8 cellular contexts compared by ENCODE assay signal in genomic region chr19:21604941-21605548, GRCh38.
DNase-seq lines count a peak whose midpoint lies in the region; ATAC-seq and TF ChIP-seq lines count a peak whose summit lies in the region.

No MANE protein-coding gene starts in this region.

- peaks cover 5% of the 10 kb centered on the region for H3K9me3 Mint-ChIP-seq in glutamatergic neuron (ENCODE audit: unreplicated experiment)

- peaks cover 7% of the 10 kb centered on the region for H3K4me1 ChIP-seq in GM23248 (ENCODE audit: insufficient read depth)

- H3K27me3 ChIP-seq in GM23248 (replicated peaks; ENCODE audit: insufficient read depth): no peaks in the 10 kb centered on the region

- peak overlapping the region; percentile 98 for H3K4me2 ChIP-seq in GM23248 (ENCODE audit: unreplicated experiment)

- H3K79me2 ChIP-seq in GM23248 (ENCODE audit: insufficient read depth): no peaks in the 10 kb centered on the region

- DNase-seq in GM23248 (peak; percentile 12), glutamatergic neuron (no peak), sciatic nerve (ENCODE audit: low spot score) (no peak), NCI-H748 (lab: John Stamatoyannopoulos, UW; ENCODE audit: unreplicated experiment) (no peak), ecto neural progenitor cell (ENCODE audit: low spot score) (no peak), SW 1271 (lab: John Stamatoyannopoulos, UW) (no peak)

- H3K36me3 ChIP-seq in GM23248 (ENCODE audit: low read depth): no peaks in the 10 kb centered on the region

- 17 to 20% methylated on average over 12 of the region's 12 CpGs for WGBS in GM23248 (ENCODE audit: low coverage in 1 of 2, low lambda C conversion rate in 2 of 2, missing lambda C conversion rate in 2 of 2), 2 experiments

- ATAC-seq in sciatic nerve (peak; percentile 52), GM18858 (IDR thresholded peaks at IDR 0.05; ENCODE audit: unreplicated experiment) (no peak)

- peaks cover 22% of the 10 kb centered on the region for H3K4me1 Mint-ChIP-seq in glutamatergic neuron (ENCODE audit: low read depth, unreplicated experiment)

- TF ChIP-seq CTCF in VCaP (conservative IDR thresholded peaks at IDR 0.05) (no peak), glutamatergic neuron (IDR thresholded peaks at IDR 0.05; ENCODE audit: partially characterized antibody, unreplicated experiment) (no peak)

- no peaks in the 10 kb centered on the region for H3K9me2 ChIP-seq in GM23248 (ENCODE audit: insufficient read depth)

- H3K9me3 ChIP-seq in GM23248 (ENCODE audit: low read depth): no peaks in the 10 kb centered on the region

- peaks cover 3% of the 10 kb centered on the region for H3K27me3 Mint-ChIP-seq in glutamatergic neuron (ENCODE audit: unreplicated experiment)

- intact Hi-C loops in sciatic nerve (cut with DNase I): no loop called here

- H3K4me3 ChIP-seq in GM23248: peak overlapping the region; percentile 86

- no peaks in the 10 kb centered on the region for H4K20me1 ChIP-seq in GM23248 (ENCODE audit: insufficient read depth)

- in situ Hi-C loops in GM23248 (cut with MboI): no loop called here

- peaks cover 4% of the 10 kb centered on the region for H3K36me3 Mint-ChIP-seq in glutamatergic neuron (ENCODE audit: unreplicated experiment)

- peak overlapping the region; percentile 81 for H3K9ac ChIP-seq in GM23248

- H3K27ac Mint-ChIP-seq in glutamatergic neuron (ENCODE audit: unreplicated experiment): peak overlapping the region; percentile 78

- peak overlapping the region; percentile 99 for H2AFZ ChIP-seq in GM23248

- H3K27ac ChIP-seq in GM23248: no peak overlapping the region
- peak overlapping the region; percentile 81 for H3K27ac ChIP-seq in VCaP

- no peaks in the 10 kb centered on the region for H3F3A ChIP-seq in GM23248 (ENCODE audit: insufficient read depth)

- peak overlapping the region; percentile 13 for H3K4me3 Mint-ChIP-seq in glutamatergic neuron (ENCODE audit: unreplicated experiment)
